ENCODE assay signal across 29 cellular contexts in genomic region chr10:57961487-57961886, GRCh38.
"Had no signal": no experiment of that assay in that cellular context is flagged by ENCODE, and none has a peak within 500 bp of the region (broad histone marks: within the 10 kb centered on the region; RNA-seq: fewer than 3 reads in every experiment).

No MANE protein-coding gene starts in this region.

- H3K4me2 ChIP-seq: neural progenitor cell, smooth muscle cell had no signal

- H3K4me1 ChIP-seq: neural progenitor cell, parathyroid adenoma, psoas muscle, sigmoid colon, spleen, suprapubic skin, testis, tibial artery, transverse colon, upper lobe of right lung, uterus had no signal

- H2AFZ ChIP-seq: neural progenitor cell, parathyroid adenoma had no signal

- H3K9me3 ChIP-seq: ovary, psoas muscle, right lobe of liver, sigmoid colon, suprapubic skin, testis, tibial artery, transverse colon, upper lobe of right lung, uterus had no signal

- H3K27ac ChIP-seq: neural progenitor cell, ovary, parathyroid adenoma, psoas muscle, right lobe of liver, sigmoid colon, skin epidermis, spleen, suprapubic skin, testis, tibial artery, transverse colon, upper lobe of right lung, uterus had no signal

- DNase-seq: natural killer cell; occipital lobe; ovary; posterior cingulate gyrus; psoas muscle; right cardiac atrium; right lobe of liver; sigmoid colon; spleen; stimulated activated CD4-positive, alpha-beta T cell treated with anti-CD3 and anti-CD28 coated beads, Interleukin-12 subunit alpha, Interleukin-12 subunit beta, amount 100 ng/mL, for 4 hours; stimulated activated CD4-positive, alpha-beta T cell treated with anti-CD3 and anti-CD28 coated beads, Interleukin-1b, Interleukin-23, amount 100 ng/mL, for 48 hours; stimulated activated CD4-positive, alpha-beta T cell treated with anti-CD3 and anti-CD28 coated beads, Interleukin-4, amount 100 ng/mL, for 1 hour; stimulated activated CD4-positive, alpha-beta T cell treated with anti-CD3 and anti-CD28 coated beads, Interleukin-4, amount 100 ng/mL, for 4 hours; stimulated activated CD8-positive, alpha-beta memory T cell treated with anti-CD3 and anti-CD28 coated beads, Interleukin-4, amount 100 ng/mL, for 48 hours; stimulated activated naive CD4-positive, alpha-beta T cell; stimulated activated naive CD8-positive, alpha-beta T cell treated with anti-CD3 and anti-CD28 coated beads, Interleukin-15, amount 100 ng/mL, for 72 hours; stimulated activated naive CD8-positive, alpha-beta T cell treated with anti-CD3 and anti-CD28 coated beads, Interleukin-15, Interleukin-2, amounts not matched to agents 100 U/mL and 50 U/mL, for 24 hours; substantia nigra; testis; tibial artery; transverse colon; upper lobe of right lung; uterus had no signal

- H3K4me3 ChIP-seq: neural progenitor cell, ovary, psoas muscle, right lobe of liver, sigmoid colon, skin epidermis, smooth muscle cell, spleen, suprapubic skin, testis, tibial artery, transverse colon, upper lobe of right lung, uterus had no signal

- H3K79me2 ChIP-seq: parathyroid adenoma had no signal

- H3K27me3 ChIP-seq: neural progenitor cell, ovary, right lobe of liver, sigmoid colon, spleen, suprapubic skin, testis, tibial artery, transverse colon, upper lobe of right lung, uterus had no signal

- H3K9ac ChIP-seq: neural progenitor cell, parathyroid adenoma had no signal

- H3K36me3 ChIP-seq: neural progenitor cell, ovary, right lobe of liver, sigmoid colon, spleen, suprapubic skin, tibial artery, transverse colon, upper lobe of right lung, uterus had no signal

- ATAC-seq: natural killer cell; psoas muscle; right cardiac atrium; right lobe of liver; stimulated activated memory B cell treated with anti-CD40 and anti-IgM and Interleukin-4, amounts not matched to agents 10 μg/mL and 1 μg/mL and 100 μg/mL, for 72 hours; stimulated activated naive CD8-positive, alpha-beta T cell treated with anti-CD3 and anti-CD28 coated beads, Interleukin-15, amount 100 ng/mL, for 72 hours; stimulated activated naive CD8-positive, alpha-beta T cell treated with anti-CD3 and anti-CD28 coated beads, Interleukin-15, Interleukin-2, amounts not matched to agents 100 U/mL and 50 U/mL, for 24 hours; upper lobe of right lung had no signal
